8 cellular contexts compared by ENCODE assay signal in genomic region chr18:23828426-23828825, GRCh38.
DNase-seq lines count a peak whose midpoint lies in the region; ATAC-seq lines count a peak whose summit lies in the region.

No MANE protein-coding gene starts in this region.

- ATAC-seq in HG02642 (IDR thresholded peaks at IDR 0.05; ENCODE audit: poor library complexity, unreplicated experiment): peak; percentile 82
- peak; percentile 96 to 97 for ATAC-seq in activated naive CD4-positive, alpha-beta T cell treated with anti-CD3 and anti-CD28 coated beads, Interleukin-2, amount 50 U/mL, for 72 hours

- H3K27ac Mint-ChIP-seq in activated naive CD4-positive, alpha-beta T cell treated with anti-CD3 and anti-CD28 coated beads, Interleukin-2, amount 50 U/mL, for 72 hours: peak overlapping the region; percentile 54 to 69

- peak; percentile 29 for DNase-seq in NK-92 treated with Interleukin-12 subunit alpha and Interleukin-12 subunit beta, amount 100 ng/mL, for 24 hours (lab: John Stamatoyannopoulos, UW)
- DNase-seq in NK-92 (lab: John Stamatoyannopoulos, UW; ENCODE audit: unreplicated experiment): no peak
- DNase-seq in NCI-H460 (ENCODE audit: extremely low read depth, low read depth): peak; percentile 1
- DNase-seq in activated naive CD4-positive, alpha-beta T cell treated with anti-CD3 and anti-CD28 coated beads, Interleukin-2, amount 50 U/mL, for 72 hours (ENCODE audit: low spot score in 2 of 2): peak in 1 of 2 donors; percentile 41
- peak; percentile 30 for DNase-seq in myocyte (ENCODE audit: low read depth)
- no peak for DNase-seq in dedifferentiated amniotic fluid mesenchymal stem cell (ENCODE audit: extremely low spot score)
- DNase-seq in NCI-H1105 treated with DMSO at 0.1 percent for 48 hours (lab: John Stamatoyannopoulos, UW): no peak

- peaks cover 0 to 5% of the 10 kb centered on the region in 2 donors for H3K9me3 Mint-ChIP-seq in activated naive CD4-positive, alpha-beta T cell treated with anti-CD3 and anti-CD28 coated beads, Interleukin-2, amount 50 U/mL, for 72 hours

- H3K36me3 Mint-ChIP-seq in activated naive CD4-positive, alpha-beta T cell treated with anti-CD3 and anti-CD28 coated beads, Interleukin-2, amount 50 U/mL, for 72 hours: no peaks in the 10 kb centered on the region

Comparison
In these comparisons a context has a peak if more than half of its experiments do, and no peak if none do; other contexts are left out.
1. DNase-seq: peak in NK-92 treated with Interleukin-12 subunit alpha and Interleukin-12 subunit beta, amount 100 ng/mL, for 24 hours (single experiment), NCI-H460 (single experiment) and myocyte (single experiment); none in NK-92 (single experiment), dedifferentiated amniotic fluid mesenchymal stem cell (single experiment) and NCI-H1105 treated with DMSO at 0.1 percent for 48 hours (single experiment).